In the genomic region with DNA sequence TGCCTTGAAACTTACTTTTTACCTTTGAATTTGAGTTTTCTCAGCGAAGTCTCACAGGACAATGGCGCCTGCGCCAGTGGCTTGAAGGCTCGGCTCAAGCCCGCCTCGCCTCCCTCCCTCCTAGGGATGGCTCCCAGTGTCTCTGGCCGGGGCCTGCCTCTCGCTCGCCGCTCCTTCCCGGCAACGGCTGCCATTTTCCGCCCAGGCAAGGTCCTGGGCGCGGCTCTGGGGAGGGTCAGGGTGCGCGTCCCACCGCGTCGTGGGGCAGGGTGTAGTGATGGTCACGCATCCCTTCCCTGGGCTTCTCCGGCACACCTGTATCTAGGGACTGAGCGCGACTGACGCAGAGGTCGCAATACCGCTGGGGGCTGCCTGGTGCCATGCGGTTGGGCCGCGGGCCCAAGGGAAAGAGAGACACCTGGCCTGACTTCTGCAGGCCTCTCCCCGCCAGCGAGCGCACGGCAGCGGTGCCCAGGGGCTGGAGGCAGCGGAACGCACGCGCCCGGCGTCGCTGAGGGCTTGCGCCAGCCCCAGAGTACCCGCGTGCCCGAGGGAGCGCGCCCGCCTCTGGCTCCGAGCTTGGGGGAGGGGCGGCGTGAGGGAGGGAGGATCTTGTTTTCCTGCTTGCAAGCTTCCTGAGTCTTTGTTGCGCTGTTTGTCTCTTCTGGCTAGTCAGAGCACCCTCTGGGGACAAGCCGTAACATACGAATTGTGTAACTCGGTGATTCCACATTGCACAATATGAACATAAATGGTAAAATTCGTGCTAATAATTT, we compare ENCODE assay signal across 1 cellular context.
A peak's percentile ranks its signal among the peaks of the same experiment; 100 is the strongest.
TF ChIP-seq lines count a peak whose summit lies in the region.

No MANE protein-coding gene starts in this region.

TF ChIP-seq in GM23338, 12 proteins besides CTCF, POLR2A, EP300 and RAD21:
- TF ChIP-seq, protein P1, sequence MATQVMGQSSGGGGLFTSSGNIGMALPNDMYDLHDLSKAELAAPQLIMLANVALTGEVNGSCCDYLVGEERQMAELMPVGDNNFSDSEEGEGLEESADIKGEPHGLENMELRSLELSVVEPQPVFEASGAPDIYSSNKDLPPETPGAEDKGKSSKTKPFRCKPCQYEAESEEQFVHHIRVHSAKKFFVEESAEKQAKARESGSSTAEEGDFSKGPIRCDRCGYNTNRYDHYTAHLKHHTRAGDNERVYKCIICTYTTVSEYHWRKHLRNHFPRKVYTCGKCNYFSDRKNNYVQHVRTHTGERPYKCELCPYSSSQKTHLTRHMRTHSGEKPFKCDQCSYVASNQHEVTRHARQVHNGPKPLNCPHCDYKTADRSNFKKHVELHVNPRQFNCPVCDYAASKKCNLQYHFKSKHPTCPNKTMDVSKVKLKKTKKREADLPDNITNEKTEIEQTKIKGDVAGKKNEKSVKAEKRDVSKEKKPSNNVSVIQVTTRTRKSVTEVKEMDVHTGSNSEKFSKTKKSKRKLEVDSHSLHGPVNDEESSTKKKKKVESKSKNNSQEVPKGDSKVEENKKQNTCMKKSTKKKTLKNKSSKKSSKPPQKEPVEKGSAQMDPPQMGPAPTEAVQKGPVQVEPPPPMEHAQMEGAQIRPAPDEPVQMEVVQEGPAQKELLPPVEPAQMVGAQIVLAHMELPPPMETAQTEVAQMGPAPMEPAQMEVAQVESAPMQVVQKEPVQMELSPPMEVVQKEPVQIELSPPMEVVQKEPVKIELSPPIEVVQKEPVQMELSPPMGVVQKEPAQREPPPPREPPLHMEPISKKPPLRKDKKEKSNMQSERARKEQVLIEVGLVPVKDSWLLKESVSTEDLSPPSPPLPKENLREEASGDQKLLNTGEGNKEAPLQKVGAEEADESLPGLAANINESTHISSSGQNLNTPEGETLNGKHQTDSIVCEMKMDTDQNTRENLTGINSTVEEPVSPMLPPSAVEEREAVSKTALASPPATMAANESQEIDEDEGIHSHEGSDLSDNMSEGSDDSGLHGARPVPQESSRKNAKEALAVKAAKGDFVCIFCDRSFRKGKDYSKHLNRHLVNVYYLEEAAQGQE (IDR thresholded peaks at IDR 0.05; ENCODE audit: unreplicated experiment), result no peak
- TF ChIP-seq POLR2AphosphoS5 (IDR thresholded peaks at IDR 0.05; ENCODE audit: low read depth), result peak; percentile 90
